Comparison of ENCODE assay signal across 16 cellular contexts in genomic region chr13:106573855-106574254, GRCh38. TPM values are rescaled to one million over a fixed set of nuclear protein-coding genes. Genes with fewer than 3 reads are reported as not detected.
DNase-seq lines count a peak whose midpoint lies in the region; ATAC-seq and TF ChIP-seq lines count a peak whose summit lies in the region.
"Had no signal": no experiment of that assay in that cellular context is flagged by ENCODE, and none has a peak within 500 bp of the region (broad histone marks: within the 10 kb centered on the region; RNA-seq: fewer than 3 reads in every experiment).

No MANE protein-coding gene starts in this region.

- TF ChIP-seq CTCF in ovary (IDR thresholded peaks at IDR 0.05) = no peak

- H3K9me3 ChIP-seq in ovary = no peaks in the 10 kb centered on the region

- peaks cover 7% of the 10 kb centered on the region for H3K4me1 ChIP-seq in ovary (ENCODE audit: insufficient read depth)

- no peak for TF ChIP-seq POLR2A in ovary (IDR thresholded peaks at IDR 0.05)

- H3K4me3 ChIP-seq in ovary = no peak overlapping the region
- H3K4me3 ChIP-seq: PC-9 had no signal

- peak overlapping the region in 1 of 2 donors; percentile 4 for H3K27ac ChIP-seq in ovary
- H3K27ac ChIP-seq: 22Rv1, PC-9 had no signal

- no peaks in the 10 kb centered on the region for H3K27me3 ChIP-seq in ovary

- WGBS in ovary, 3 donors = 10 to 14% (median 11%) methylated on average over 3 of the region's 3 CpGs

- no peaks in the 10 kb centered on the region for H3K36me3 ChIP-seq in ovary

- peak; percentile 47 for ATAC-seq in Right ventricle myocardium inferior
- ATAC-seq in HG03565 (IDR thresholded peaks at IDR 0.05; ENCODE audit: unreplicated experiment) = no peak
- ATAC-seq: WTC11 had no signal

- DNase-seq in Right ventricle myocardium inferior (ENCODE audit: missing footprints) (peak; percentile 74), cardiac septum (ENCODE audit: low spot score) (no peak), fibroblast of the conjunctiva (ENCODE audit: low read depth) (peak; percentile 13), ovary (peak; percentile 36 to 63 (median 54)), islet precursor cell (no peak), SW 1271 (lab: John Stamatoyannopoulos, UW) (no peak)
- no peak for DNase-seq in central memory CD4-positive, alpha-beta T cell
- DNase-seq: CD4-positive, alpha-beta memory T cell; mesendoderm; NCI-H1436; NCI-H510A; PC-9; stimulated activated CD8-positive, alpha-beta memory T cell treated with anti-CD3 and anti-CD28 coated beads, Interleukin-4, amount 100 ng/mL, for 48 hours had no signal

- intact Hi-C loops in Right ventricle myocardium inferior (cut with DNase I) (no loop called here), cardiac septum (cut with DNase I) (no loop called here), ovary (cut with DNase I) (no loop called here)

- no peak for TF ChIP-seq EP300 in ovary (IDR thresholded peaks at IDR 0.05)

RNA-seq across cellular contexts. Expression of gene ARGLU1, which starts 5.9 kb away (rescaled TPM):
- total RNA-seq in Right ventricle myocardium inferior = 26.0 TPM
- 36.8 TPM for total RNA-seq in cardiac septum
- total RNA-seq in ovary = 100 to 1,000 TPM in 2 of 7 donors, 10 to 100 TPM in 5; 72.6 to 136 (median 76.8) TPM
- 100 to 1,000 TPM in 1 of 2 donors, 10 to 100 TPM in 1; 72.5 to 108 TPM for polyA plus RNA-seq in ovary

RNA-seq across cellular contexts. Expression of gene EFNB2, which starts 38.4 kb away (rescaled TPM):
- total RNA-seq in Right ventricle myocardium inferior = 9.6 TPM
- 17.8 TPM for total RNA-seq in cardiac septum
- 10 to 100 TPM in 3 of 7 donors, 1 to 10 TPM in 4; 3.7 to 33.2 (median 8.7) TPM for total RNA-seq in ovary
- polyA plus RNA-seq in ovary = 10 to 100 TPM; 13.5 to 25.3 TPM

Comparison
In these comparisons a context has a peak if more than half of its experiments do, and no peak if none do; other contexts are left out.
1. DNase-seq: peak in Right ventricle myocardium inferior (single experiment), fibroblast of the conjunctiva (single experiment) and ovary (5 of 5); none in cardiac septum (single experiment), islet precursor cell (single experiment), central memory CD4-positive, alpha-beta T cell (single experiment) and SW 1271 (0 of 2).